In genomic region chr18:35458271-35458670, GRCh38 we compare ENCODE assay signal across 11 cellular contexts. TPM values are rescaled to one million over a fixed set of nuclear protein-coding genes. Genes with fewer than 3 reads are reported as not detected.
A peak's percentile ranks its signal among the peaks of the same experiment; 100 is the strongest.
DNase-seq lines count a peak whose midpoint lies in the region; ATAC-seq and TF ChIP-seq lines count a peak whose summit lies in the region.
"Had no signal": no experiment of that assay in that cellular context is flagged by ENCODE, and none has a peak within 500 bp of the region (broad histone marks: within the 10 kb centered on the region; RNA-seq: fewer than 3 reads in every experiment).

No MANE protein-coding gene starts in this region.

- TF ChIP-seq POLR2A in esophagus squamous epithelium (IDR thresholded peaks at IDR 0.05): no peak

- TF ChIP-seq CTCF in GM23338 (conservative IDR thresholded peaks at IDR 0.05; ENCODE audit: low read depth in 2 of 2): no peak
- no peak for TF ChIP-seq CTCF in esophagus squamous epithelium (IDR thresholded peaks at IDR 0.05)
- no peak for TF ChIP-seq CTCF in WERI-Rb-1 (IDR thresholded peaks at IDR 0.05; ENCODE audit: low read depth, low read length)

- WGBS in esophagus squamous epithelium, 2 donors: 14 to 44% methylated on average over 1 of the region's 1 CpG

- H3K79me2 ChIP-seq in GM23338 (replicated peaks; ENCODE audit: insufficient read depth): no peaks in the 10 kb centered on the region

- H3K27me3 Mint-ChIP-seq in GM23338 (ENCODE audit: insufficient read depth, low read depth, poor library complexity): peaks cover 3% of the 10 kb centered on the region

- H2AFZ ChIP-seq in GM23338: no peak overlapping the region

- peaks cover 17% of the 10 kb centered on the region for H3K4me1 Mint-ChIP-seq in GM23338

- H4K20me1 ChIP-seq in GM23338 (replicated peaks; ENCODE audit: insufficient read depth): no peaks in the 10 kb centered on the region

- H3K4me1 ChIP-seq in GM23338 (ENCODE audit: insufficient read depth) (peaks cover 9% of the 10 kb centered on the region; the same call in 1 of the 2 replicates), esophagus squamous epithelium (peaks cover 0 to 84% (median 47%) of the 10 kb centered on the region in 3 donors)

- H3K9me3 ChIP-seq in esophagus squamous epithelium (no peaks in the 10 kb centered on the region), WERI-Rb-1 (ENCODE audit: severe bottlenecking) (no peaks in the 10 kb centered on the region)

- no peaks in the 10 kb centered on the region for H3K36me3 Mint-ChIP-seq in GM23338 (ENCODE audit: low read depth)

- H3K4me2 ChIP-seq in GM23338: no peak overlapping the region

- no peaks in the 10 kb centered on the region for H3F3A ChIP-seq in GM23338 (replicated peaks; ENCODE audit: low read depth)

- peak; percentile 17; the same call in 1 of the 3 replicates for ATAC-seq in GM23338
- no peak for ATAC-seq in sciatic nerve

- H3K27me3 ChIP-seq in GM23338 (ENCODE audit: insufficient read depth) (no peaks in the 10 kb centered on the region), esophagus squamous epithelium (no peaks in the 10 kb centered on the region), WERI-Rb-1 (ENCODE audit: insufficient read depth, low read depth, severe bottlenecking) (no peaks in the 10 kb centered on the region)
- H3K27me3 ChIP-seq: cardiac muscle cell had no signal

- DNase-seq in GM23338 (ENCODE audit: low spot score) (no peak), NCI-H345 treated with DMSO at 0.1 percent for 48 hours (lab: John Stamatoyannopoulos, UW; ENCODE audit: unreplicated experiment) (peak; percentile 48), esophagus squamous epithelium (lab: John Stamatoyannopoulos, UW) (no peak), renal cortical epithelial cell (ENCODE audit: low read depth) (peak; percentile 17), WERI-Rb-1 (no peak), GM19240 (ENCODE audit: insufficient read length, low spot score) (no peak), OCI-M2 (lab: John Stamatoyannopoulos, UW; ENCODE audit: unreplicated experiment) (no peak), sciatic nerve (ENCODE audit: low spot score) (no peak)
- DNase-seq: activated T-cell treated with anti-CD3 and anti-CD28 coated beads, Interleukin-2, amount 50 U/mL, for 48 hours; OCI-M1 had no signal

- H3K27ac Mint-ChIP-seq in GM23338: peak overlapping the region; percentile 41

- H3K4me3 ChIP-seq in GM23338 (no peak overlapping the region), esophagus squamous epithelium (no peak overlapping the region), WERI-Rb-1 (ENCODE audit: low read depth, low read length) (no peak overlapping the region)
- H3K4me3 ChIP-seq: cardiac muscle cell had no signal

- intact Hi-C loops in esophagus squamous epithelium (cut with DNase I) (no loop called here), sciatic nerve (cut with DNase I) (no loop called here)

- H3K27ac ChIP-seq in GM23338 (ENCODE audit: low read depth) (no peak overlapping the region), esophagus squamous epithelium (peak overlapping the region; percentile 52 to 73 (median 64)), WERI-Rb-1 (no peak overlapping the region)
- H3K27ac ChIP-seq: cardiac muscle cell had no signal

- H3K4me3 Mint-ChIP-seq in GM23338: no peak overlapping the region

- H3K9me3 Mint-ChIP-seq in GM23338: no peaks in the 10 kb centered on the region

- H3K9me2 ChIP-seq in GM23338 (ENCODE audit: insufficient read depth): peaks cover 6% of the 10 kb centered on the region; the same call in 1 of the 2 replicates

- no peaks in the 10 kb centered on the region for H3K36me3 ChIP-seq in GM23338 (ENCODE audit: insufficient read depth)
- H3K36me3 ChIP-seq in esophagus squamous epithelium: no peaks in the 10 kb centered on the region
- H3K36me3 ChIP-seq in WERI-Rb-1: no peaks in the 10 kb centered on the region
- H3K36me3 ChIP-seq: cardiac muscle cell had no signal

TF ChIP-seq in GM23338, 12 proteins besides CTCF, POLR2A, EP300 and RAD21 (continues in another document):
- TF ChIP-seq ZNF331 (CRISPR knock-in tag; IDR thresholded peaks at IDR 0.05; ENCODE audit: low read depth) (no peak), ETS1 (IDR thresholded peaks at IDR 0.05) (no peak), POLR2AphosphoS5 (IDR thresholded peaks at IDR 0.05; ENCODE audit: low read depth) (no peak), ZNF462 (CRISPR knock-in tag; IDR thresholded peaks at IDR 0.05) (no peak), NANOG (IDR thresholded peaks at IDR 0.05; ENCODE audit: borderline replicate concordance) (no peak), EZH2 (IDR thresholded peaks at IDR 0.05; ENCODE audit: low read depth, unreplicated experiment) (no peak)

RNA-seq across cellular contexts. Expression of gene INO80C, which starts 39.5 kb away (rescaled TPM):
- 16.3 and 22.6 TPM in 2 replicates for total RNA-seq in GM23338 (2014; rRNA removed; shearing (Covaris generic))
- polyA plus RNA-seq in GM23338 (2016; fragmentation: Nextera tagmentation; extraction: Ambion mirVana): 52.3 and 52.8 TPM in 2 replicates
- total RNA-seq in esophagus squamous epithelium: 10 to 100 TPM; 13.2 to 30.1 (median 17.9) TPM
- 4.7 and 6.2 TPM in 2 replicates for total RNA-seq in renal cortical epithelial cell
- 27.5 TPM for total RNA-seq in sciatic nerve

Comparison
In these comparisons a context has a peak if more than half of its experiments do, and no peak if none do; other contexts are left out.
1. DNase-seq: peak in NCI-H345 treated with DMSO at 0.1 percent for 48 hours (single experiment) and renal cortical epithelial cell (single experiment); none in GM23338 (single experiment), esophagus squamous epithelium (single experiment), WERI-Rb-1 (single experiment), GM19240 (single experiment), OCI-M2 (single experiment) and sciatic nerve (single experiment).
2. H3K27ac ChIP-seq: peak in esophagus squamous epithelium (4 of 4); none in GM23338 (single experiment) and WERI-Rb-1 (single experiment).